In genomic region chr16:18984425-18985005, GRCh38 we compare ENCODE assay signal across 1 cellular context.
A peak's percentile ranks its signal among the peaks of the same experiment; 100 is the strongest.
TF ChIP-seq lines count a peak whose summit lies in the region.

No MANE protein-coding gene starts in this region.

TF ChIP-seq in H1, 55 proteins besides CTCF, POLR2A, EP300 and RAD21 (continued from another document):
- 0 out of 2 replicates have a peak, but pooled peaks have one; percentile 0 for TF ChIP-seq ATF2 (IDR thresholded peaks at IDR 0.05; ENCODE audit: low read length)
- no peak for TF ChIP-seq BCL11A (IDR thresholded peaks at IDR 0.05; ENCODE audit: low read depth in 2 of 2, low read length in 2 of 2)
- peak; percentile 97 for TF ChIP-seq KDM1A (IDR thresholded peaks at IDR 0.05; ENCODE audit: borderline replicate concordance, low read length)
